In the genomic region with DNA sequence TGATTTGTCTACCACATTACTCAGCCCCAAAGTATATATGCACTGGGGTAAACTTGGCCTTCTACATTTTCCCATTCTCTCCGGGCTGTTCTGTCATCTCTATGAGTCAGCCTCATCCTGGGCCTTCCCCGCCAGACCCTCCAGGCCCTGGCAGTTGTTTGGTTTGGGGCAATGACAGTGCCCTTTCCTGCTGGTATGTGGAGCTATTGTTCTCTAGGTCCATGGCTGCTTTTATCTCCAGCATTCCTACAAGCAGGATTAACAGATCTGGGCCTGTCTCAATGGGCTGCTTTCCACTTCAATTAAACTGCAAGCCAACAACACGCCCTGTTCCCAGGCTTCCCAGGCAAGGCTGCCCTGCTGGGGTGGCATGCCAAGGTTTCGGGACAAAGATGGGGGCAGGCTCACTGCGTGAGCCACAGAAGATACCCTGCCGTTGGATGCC, we compare ENCODE assay signal across 1 cellular context.
A peak's percentile ranks its signal among the peaks of the same experiment; 100 is the strongest.
TF ChIP-seq lines count a peak whose summit lies in the region.

No MANE protein-coding gene starts in this region.

TF ChIP-seq in A549, 52 proteins besides CTCF, POLR2A, EP300 and RAD21 (continued from another document):
- TF ChIP-seq, protein P1, sequence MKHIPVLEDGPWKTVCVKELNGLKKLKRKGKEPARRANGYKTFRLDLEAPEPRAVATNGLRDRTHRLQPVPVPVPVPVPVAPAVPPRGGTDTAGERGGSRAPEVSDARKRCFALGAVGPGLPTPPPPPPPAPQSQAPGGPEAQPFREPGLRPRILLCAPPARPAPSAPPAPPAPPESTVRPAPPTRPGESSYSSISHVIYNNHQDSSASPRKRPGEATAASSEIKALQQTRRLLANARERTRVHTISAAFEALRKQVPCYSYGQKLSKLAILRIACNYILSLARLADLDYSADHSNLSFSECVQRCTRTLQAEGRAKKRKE (CRISPR knock-in tag; IDR thresholded peaks at IDR 0.05; ENCODE audit: low read depth), result 0 out of 2 replicates have a peak, but pooled peaks have one; percentile 30
- TF ChIP-seq NPAS2 (CRISPR knock-in tag; IDR thresholded peaks at IDR 0.05; ENCODE audit: borderline replicate concordance) (no peak), KDM5A (IDR thresholded peaks at IDR 0.05) (no peak), RNF2 (IDR thresholded peaks at IDR 0.05; ENCODE audit: borderline replicate concordance, low read depth) (no peak), KDM1A (IDR thresholded peaks at IDR 0.05; ENCODE audit: low read depth) (no peak), FOSB (CRISPR knock-in tag; IDR thresholded peaks at IDR 0.05) (no peak), MAFK (IDR thresholded peaks at IDR 0.05; ENCODE audit: partially characterized antibody) (peak; percentile 58), ZSCAN20 (CRISPR knock-in tag; IDR thresholded peaks at IDR 0.05) (no peak), HOXB13 (CRISPR knock-in tag; IDR thresholded peaks at IDR 0.05; ENCODE audit: low read depth) (no peak), NFE2L2 (conservative IDR thresholded peaks at IDR 0.05; ENCODE audit: low read length) (no peak), FOXS1 (CRISPR knock-in tag; IDR thresholded peaks at IDR 0.05) (no peak), CBX2 (IDR thresholded peaks at IDR 0.05; ENCODE audit: borderline replicate concordance, low read depth) (no peak), HOXB5 (CRISPR knock-in tag; IDR thresholded peaks at IDR 0.05) (no peak), CEBPB (IDR thresholded peaks at IDR 0.05) (peak in 1 of 2 experiments; percentile 44; a peak in 2 of 4 replicates), RCOR1 (IDR thresholded peaks at IDR 0.05; ENCODE audit: low read depth, low read length) (no peak), BCL3 (IDR thresholded peaks at IDR 0.05) (peak; percentile 67; the same call in 1 of the 3 replicates), JUN (IDR thresholded peaks at IDR 0.05) (peak in 1 of 2 experiments; percentile 73; a peak in 2 of 5 replicates), RFX5 (IDR thresholded peaks at IDR 0.05) (no peak), BHLHE40 (IDR thresholded peaks at IDR 0.05; ENCODE audit: low read depth, low read length) (no peak)
- TF ChIP-seq, protein P2, sequence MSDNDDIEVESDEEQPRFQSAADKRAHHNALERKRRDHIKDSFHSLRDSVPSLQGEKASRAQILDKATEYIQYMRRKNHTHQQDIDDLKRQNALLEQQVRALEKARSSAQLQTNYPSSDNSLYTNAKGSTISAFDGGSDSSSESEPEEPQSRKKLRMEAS (IDR thresholded peaks at IDR 0.05), result peak; percentile 78
TF ChIP-seq in A549: peak in this region for 10.
